2 cellular contexts compared by ENCODE assay signal in genomic region chr20:45813489-45813888, GRCh38.
TF ChIP-seq lines count a peak whose summit lies in the region.

No MANE protein-coding gene starts in this region.

TF ChIP-seq in SK-N-SH, 30 proteins besides CTCF, POLR2A, EP300 and RAD21 (continued from another document):
- no peak for TF ChIP-seq SMC3 (IDR thresholded peaks at IDR 0.05; ENCODE audit: low read depth, low read length)
- TF ChIP-seq FOXJ3 (CRISPR knock-in tag; IDR thresholded peaks at IDR 0.05) = no peak
- TF ChIP-seq USF2 (IDR thresholded peaks at IDR 0.05; ENCODE audit: borderline replicate concordance, low read depth, low read length) = no peak
- TF ChIP-seq SIN3A (IDR thresholded peaks at IDR 0.05; ENCODE audit: borderline replicate concordance, low read depth, low read length) = no peak
- no peak for TF ChIP-seq TAF1 (IDR thresholded peaks at IDR 0.05; ENCODE audit: borderline replicate concordance, low read depth, low read length)
- TF ChIP-seq TEAD4 (IDR thresholded peaks at IDR 0.05; ENCODE audit: borderline replicate concordance, insufficient read depth) = no peak
- no peak for TF ChIP-seq GATA2 (CRISPR knock-in tag; IDR thresholded peaks at IDR 0.05)
- no peak for TF ChIP-seq RFX5 (IDR thresholded peaks at IDR 0.05; ENCODE audit: low read length)
- no peak for TF ChIP-seq IRF3 (IDR thresholded peaks at IDR 0.05; ENCODE audit: low read depth, low read length)
- no peak for TF ChIP-seq YY1 (IDR thresholded peaks at IDR 0.05; ENCODE audit: low read depth)
- TF ChIP-seq, protein P1, sequence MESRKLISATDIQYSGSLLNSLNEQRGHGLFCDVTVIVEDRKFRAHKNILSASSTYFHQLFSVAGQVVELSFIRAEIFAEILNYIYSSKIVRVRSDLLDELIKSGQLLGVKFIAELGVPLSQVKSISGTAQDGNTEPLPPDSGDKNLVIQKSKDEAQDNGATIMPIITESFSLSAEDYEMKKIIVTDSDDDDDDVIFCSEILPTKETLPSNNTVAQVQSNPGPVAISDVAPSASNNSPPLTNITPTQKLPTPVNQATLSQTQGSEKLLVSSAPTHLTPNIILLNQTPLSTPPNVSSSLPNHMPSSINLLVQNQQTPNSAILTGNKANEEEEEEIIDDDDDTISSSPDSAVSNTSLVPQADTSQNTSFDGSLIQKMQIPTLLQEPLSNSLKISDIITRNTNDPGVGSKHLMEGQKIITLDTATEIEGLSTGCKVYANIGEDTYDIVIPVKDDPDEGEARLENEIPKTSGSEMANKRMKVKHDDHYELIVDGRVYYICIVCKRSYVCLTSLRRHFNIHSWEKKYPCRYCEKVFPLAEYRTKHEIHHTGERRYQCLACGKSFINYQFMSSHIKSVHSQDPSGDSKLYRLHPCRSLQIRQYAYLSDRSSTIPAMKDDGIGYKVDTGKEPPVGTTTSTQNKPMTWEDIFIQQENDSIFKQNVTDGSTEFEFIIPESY (IDR thresholded peaks at IDR 0.05; ENCODE audit: borderline replicate concordance, low read depth) = no peak
- no peak for TF ChIP-seq NFIC (IDR thresholded peaks at IDR 0.05; ENCODE audit: borderline replicate concordance)
- TF ChIP-seq CHD2 (IDR thresholded peaks at IDR 0.05; ENCODE audit: low read length, partially characterized antibody) = no peak
- TF ChIP-seq NRF1 (IDR thresholded peaks at IDR 0.05; ENCODE audit: low read depth, low read length) = no peak
- TF ChIP-seq MEF2A (IDR thresholded peaks at IDR 0.05; ENCODE audit: borderline replicate concordance, low read depth) = no peak
- TF ChIP-seq EZH2phosphoT487 (IDR thresholded peaks at IDR 0.05; ENCODE audit: borderline replicate concordance, low read depth) = no peak

TF ChIP-seq in SK-N-SH treated with all-trans-retinoic acid at 6 μM for 48 hours, 23 proteins besides CTCF, POLR2A, EP300 and RAD21 (continued from another document):
- no peak for TF ChIP-seq ZNF8 (CRISPR knock-in tag; IDR thresholded peaks at IDR 0.05)
- TF ChIP-seq ZFP30 (CRISPR knock-in tag; IDR thresholded peaks at IDR 0.05) = no peak
- TF ChIP-seq ZNF565 (CRISPR knock-in tag; conservative IDR thresholded peaks at IDR 0.05; ENCODE audit: low read depth) = no peak
- TF ChIP-seq BACH2 (CRISPR knock-in tag; IDR thresholded peaks at IDR 0.05; ENCODE audit: borderline replicate concordance) = no peak
- no peak for TF ChIP-seq ESRRG (CRISPR knock-in tag; IDR thresholded peaks at IDR 0.05)
